In genomic region chr7:155580367-155580766, GRCh38 we compare ENCODE assay signal across 26 cellular contexts. TPM values are rescaled to one million over a fixed set of nuclear protein-coding genes. Genes with fewer than 3 reads are reported as not detected.
DNase-seq lines count a peak whose midpoint lies in the region; ATAC-seq lines count a peak whose summit lies in the region.
"Had no signal": no experiment of that assay in that cellular context is flagged by ENCODE, and none has a peak within 500 bp of the region (broad histone marks: within the 10 kb centered on the region; RNA-seq: fewer than 3 reads in every experiment).

No MANE protein-coding gene starts in this region.

- H3K4me3 Mint-ChIP-seq in activated CD4-positive, alpha-beta T cell treated with anti-CD3 and anti-CD28 coated beads, Interleukin-2, amount 10 ng/mL, durations not matched to agents 24 days and 14 days: no peak overlapping the region
- H3K4me3 Mint-ChIP-seq in activated T-helper 1 cell treated with anti-CD3 and anti-CD28 coated beads, Interleukin-12 subunit alpha, Interleukin-12 subunit beta, Interleukin-2, Interleukin-4 antibody, amounts not matched to agents 30 ng/mL and 10 ng/mL and 1 ng/mL, durations not matched to agents 14 hours and 24 hours and 36 hours: no peak overlapping the region
- H3K4me3 Mint-ChIP-seq: central memory CD8-positive, alpha-beta T cell had no signal

- no peaks in the 10 kb centered on the region for H3K36me3 Mint-ChIP-seq in activated CD4-positive, alpha-beta T cell treated with anti-CD3 and anti-CD28 coated beads, Interleukin-2, amount 10 ng/mL, durations not matched to agents 24 days and 14 days (ENCODE audit: low read depth)
- H3K36me3 Mint-ChIP-seq in activated T-helper 1 cell treated with anti-CD3 and anti-CD28 coated beads, Interleukin-12 subunit alpha, Interleukin-12 subunit beta, Interleukin-2, Interleukin-4 antibody, amounts not matched to agents 30 ng/mL and 10 ng/mL and 1 ng/mL, durations not matched to agents 14 hours and 24 hours and 36 hours (ENCODE audit: low read depth): no peaks in the 10 kb centered on the region
- H3K36me3 Mint-ChIP-seq: CD14-positive monocyte had no signal

- H3K27me3 Mint-ChIP-seq in activated CD4-positive, alpha-beta T cell treated with anti-CD3 and anti-CD28 coated beads, Interleukin-2, amount 10 ng/mL, durations not matched to agents 24 days and 14 days: peaks cover 25% of the 10 kb centered on the region
- H3K27me3 Mint-ChIP-seq in activated T-helper 1 cell treated with anti-CD3 and anti-CD28 coated beads, Interleukin-12 subunit alpha, Interleukin-12 subunit beta, Interleukin-2, Interleukin-4 antibody, amounts not matched to agents 30 ng/mL and 10 ng/mL and 1 ng/mL, durations not matched to agents 14 hours and 24 hours and 36 hours (ENCODE audit: insufficient read depth): peaks cover 15% of the 10 kb centered on the region
- H3K27me3 Mint-ChIP-seq: central memory CD8-positive, alpha-beta T cell had no signal

- intact Hi-C loops in activated CD4-positive, alpha-beta T cell treated with anti-CD3 and anti-CD28 coated beads, Interleukin-2, amount 10 ng/mL, durations not matched to agents 24 days and 14 days (cut with micrococcal nuclease): no loop called here
- intact Hi-C loops in activated T-helper 1 cell treated with anti-CD3 and anti-CD28 coated beads, Interleukin-12 subunit alpha, Interleukin-12 subunit beta, Interleukin-2, Interleukin-4 antibody, amounts not matched to agents 30 ng/mL and 10 ng/mL and 1 ng/mL, durations not matched to agents 14 hours and 24 hours and 36 hours (cut with micrococcal nuclease): no loop called here

- no peaks in the 10 kb centered on the region for H3K9me3 Mint-ChIP-seq in activated CD4-positive, alpha-beta T cell treated with anti-CD3 and anti-CD28 coated beads, Interleukin-2, amount 10 ng/mL, durations not matched to agents 24 days and 14 days
- no peaks in the 10 kb centered on the region for H3K9me3 Mint-ChIP-seq in activated T-helper 1 cell treated with anti-CD3 and anti-CD28 coated beads, Interleukin-12 subunit alpha, Interleukin-12 subunit beta, Interleukin-2, Interleukin-4 antibody, amounts not matched to agents 30 ng/mL and 10 ng/mL and 1 ng/mL, durations not matched to agents 14 hours and 24 hours and 36 hours
- H3K9me3 Mint-ChIP-seq: central memory CD8-positive, alpha-beta T cell had no signal

- ATAC-seq in GM21717 (IDR thresholded peaks at IDR 0.05; ENCODE audit: unreplicated experiment): peak; percentile 62
- ATAC-seq in GM21529 (IDR thresholded peaks at IDR 0.05; ENCODE audit: unreplicated experiment): no peak
- ATAC-seq in GM19023 (IDR thresholded peaks at IDR 0.05; ENCODE audit: unreplicated experiment): no peak
- ATAC-seq: A549, sciatic nerve had no signal

- H3K4me1 Mint-ChIP-seq in activated CD4-positive, alpha-beta T cell treated with anti-CD3 and anti-CD28 coated beads, Interleukin-2, amount 10 ng/mL, durations not matched to agents 24 days and 14 days: peaks cover 6% of the 10 kb centered on the region
- peaks cover 10% of the 10 kb centered on the region for H3K4me1 Mint-ChIP-seq in activated T-helper 1 cell treated with anti-CD3 and anti-CD28 coated beads, Interleukin-12 subunit alpha, Interleukin-12 subunit beta, Interleukin-2, Interleukin-4 antibody, amounts not matched to agents 30 ng/mL and 10 ng/mL and 1 ng/mL, durations not matched to agents 14 hours and 24 hours and 36 hours (ENCODE audit: low read depth)
- H3K4me1 Mint-ChIP-seq: central memory CD8-positive, alpha-beta T cell had no signal

- H3K27ac Mint-ChIP-seq in activated CD4-positive, alpha-beta T cell treated with anti-CD3 and anti-CD28 coated beads, Interleukin-2, amount 10 ng/mL, durations not matched to agents 24 days and 14 days: no peak overlapping the region
- peak overlapping the region; percentile 40 for H3K27ac Mint-ChIP-seq in activated T-helper 1 cell treated with anti-CD3 and anti-CD28 coated beads, Interleukin-12 subunit alpha, Interleukin-12 subunit beta, Interleukin-2, Interleukin-4 antibody, amounts not matched to agents 30 ng/mL and 10 ng/mL and 1 ng/mL, durations not matched to agents 14 hours and 24 hours and 36 hours
- H3K27ac Mint-ChIP-seq: CD14-positive monocyte had no signal

- peak; percentile 24 to 49 for DNase-seq in activated CD4-positive, alpha-beta T cell treated with anti-CD3 and anti-CD28 coated beads, Interleukin-2, amount 50 U/mL, for 48 hours
- no peak for DNase-seq in activated CD4-positive, alpha-beta T cell treated with anti-CD3 and anti-CD28 coated beads, Interleukin-2, amount 10 ng/mL, durations not matched to agents 24 days and 14 days
- no peak for DNase-seq in activated T-helper 1 cell treated with anti-CD3 and anti-CD28 coated beads, Interleukin-12 subunit alpha, Interleukin-12 subunit beta, Interleukin-2, Interleukin-4 antibody, amounts not matched to agents 30 ng/mL and 10 ng/mL and 1 ng/mL, durations not matched to agents 14 hours and 24 hours and 36 hours (ENCODE audit: low spot score)
- peak; percentile 9 to 20 for DNase-seq in stimulated activated CD4-positive, alpha-beta T cell treated with anti-CD3 and anti-CD28 coated beads, Interleukin-2, amount 100 ng/mL, for 48 hours
- no peak for DNase-seq in SHP77 treated with DMSO at 0.1 percent for 48 hours (lab: John Stamatoyannopoulos, UW)
- DNase-seq: amygdala; DMS153; glutamatergic neuron; H7; Kasumi-1; NCI-H1436 treated with DMSO at 0.1 percent for 48 hours; NCI-H2227 treated with DMSO at 0.1 percent for 48 hours; NK-92 treated with Interleukin-12 subunit alpha and Interleukin-12 subunit beta, amount 100 ng/mL, for 24 hours; SW 1271 had no signal

RNA-seq across cellular contexts. Expression of gene CNPY1, which starts 34.0 kb away (rescaled TPM):
- not detected in 2 replicates for total RNA-seq in activated CD4-positive, alpha-beta T cell treated with anti-CD3 and anti-CD28 coated beads, Interleukin-2, amount 10 ng/mL, durations not matched to agents 24 days and 14 days
- not detected in 2 replicates for total RNA-seq in activated T-helper 1 cell treated with anti-CD3 and anti-CD28 coated beads, Interleukin-12 subunit alpha, Interleukin-12 subunit beta, Interleukin-2, Interleukin-4 antibody, amounts not matched to agents 30 ng/mL and 10 ng/mL and 1 ng/mL, durations not matched to agents 14 hours and 24 hours and 36 hours
- total RNA-seq: esophagus muscularis mucosa, liver, omental fat pad, sciatic nerve, subcutaneous adipose tissue, vagina had no signal

Comparison
In these comparisons a context has a peak if more than half of its experiments do, and no peak if none do; other contexts are left out.
1. DNase-seq: peak in activated CD4-positive, alpha-beta T cell treated with anti-CD3 and anti-CD28 coated beads, Interleukin-2, amount 50 U/mL, for 48 hours (2 of 2) and stimulated activated CD4-positive, alpha-beta T cell treated with anti-CD3 and anti-CD28 coated beads, Interleukin-2, amount 100 ng/mL, for 48 hours (2 of 2); none in activated CD4-positive, alpha-beta T cell treated with anti-CD3 and anti-CD28 coated beads, Interleukin-2, amount 10 ng/mL, durations not matched to agents 24 days and 14 days (single experiment), activated T-helper 1 cell treated with anti-CD3 and anti-CD28 coated beads, Interleukin-12 subunit alpha, Interleukin-12 subunit beta, Interleukin-2, Interleukin-4 antibody, amounts not matched to agents 30 ng/mL and 10 ng/mL and 1 ng/mL, durations not matched to agents 14 hours and 24 hours and 36 hours (single experiment) and SHP77 treated with DMSO at 0.1 percent for 48 hours (single experiment).